In genomic region chr9:134633362-134634142, GRCh38 we compare ENCODE assay signal across 28 cellular contexts. TPM values are rescaled to one million over a fixed set of nuclear protein-coding genes. Genes with fewer than 3 reads are reported as not detected.
DNase-seq lines count a peak whose midpoint lies in the region; ATAC-seq and TF ChIP-seq lines count a peak whose summit lies in the region.
"Had no signal": no experiment of that assay in that cellular context is flagged by ENCODE, and none has a peak within 500 bp of the region (broad histone marks: within the 10 kb centered on the region; RNA-seq: fewer than 3 reads in every experiment).

No MANE protein-coding gene starts in this region.

- H3K9me3 Mint-ChIP-seq in CD14-positive monocyte, result no peaks in the 10 kb centered on the region
- H3K9me3 Mint-ChIP-seq: activated T-cell treated with anti-CD3 and anti-CD28 coated beads, Interleukin-2, amount 50 U/mL, for 24 hours; stimulated activated naive CD8-positive, alpha-beta T cell treated with anti-CD3 and anti-CD28 coated beads, Interleukin-15, Interleukin-2, amounts not matched to agents 100 ng/mL and 50 ng/mL, for 24 hours had no signal

- WGBS in suprapubic skin, result 91% methylated on average over 16 of the region's 16 CpGs

- TF ChIP-seq POLR2A in suprapubic skin (IDR thresholded peaks at IDR 0.05), result no peak

- TF ChIP-seq EP300 in suprapubic skin (IDR thresholded peaks at IDR 0.05), result no peak

- H3K36me3 Mint-ChIP-seq in CD14-positive monocyte, result no peaks in the 10 kb centered on the region
- H3K36me3 Mint-ChIP-seq: activated naive CD8-positive, alpha-beta T cell had no signal

- no peaks in the 10 kb centered on the region for H3K4me1 ChIP-seq in lower lobe of right lung
- no peaks in the 10 kb centered on the region for H3K4me1 ChIP-seq in suprapubic skin
- H3K4me1 ChIP-seq: thyroid gland had no signal

- H3K27me3 Mint-ChIP-seq in CD14-positive monocyte (ENCODE audit: low read depth in 3 of 3), result peaks cover 0 to 5% (median 3%) of the 10 kb centered on the region in 3 donors
- H3K27me3 Mint-ChIP-seq: activated naive CD8-positive, alpha-beta T cell; stimulated activated naive CD8-positive, alpha-beta T cell treated with anti-CD3 and anti-CD28 coated beads, Interleukin-15, Interleukin-2, amounts not matched to agents 100 ng/mL and 50 ng/mL, for 24 hours had no signal

- no peak overlapping the region for H3K27ac ChIP-seq in lower lobe of right lung
- H3K27ac ChIP-seq in suprapubic skin, result no peak overlapping the region
- H3K27ac ChIP-seq: GM23248, thyroid gland had no signal

- no peak overlapping the region for H3K4me3 Mint-ChIP-seq in CD14-positive monocyte
- H3K4me3 Mint-ChIP-seq: activated CD8-positive, alpha-beta T cell treated with anti-CD3 and anti-CD28 coated beads, Interleukin-2, amount 10 ng/mL, durations not matched to agents 7 days and 5 days; activated naive CD8-positive, alpha-beta T cell; activated T-cell treated with anti-CD3 and anti-CD28 coated beads, Interleukin-2, amount 50 U/mL, for 24 hours; stimulated activated naive CD8-positive, alpha-beta T cell treated with anti-CD3 and anti-CD28 coated beads, Interleukin-15, Interleukin-2, amounts not matched to agents 100 ng/mL and 50 ng/mL, for 24 hours had no signal

- H3K4me3 ChIP-seq in lower lobe of right lung (no peak overlapping the region), suprapubic skin (no peak overlapping the region)
- H3K4me3 ChIP-seq: GM23248, thyroid gland had no signal

- no peaks in the 10 kb centered on the region for H3K4me1 Mint-ChIP-seq in CD14-positive monocyte

- intact Hi-C loops in CD14-positive monocyte (cut with micrococcal nuclease), result no loop called here
- intact Hi-C loops in lower lobe of right lung (cut with DNase I), result no loop called here

- peak; percentile 9 for DNase-seq in activated T-cell treated with anti-CD3 and anti-CD28 coated beads, Interleukin-2, amount 50 U/mL, for 1 hour
- DNase-seq in activated T-cell treated with anti-CD3 and anti-CD28 coated beads, Interleukin-2, amount 50 U/mL, for 48 hours, result no peak
- DNase-seq in CD14-positive monocyte (ENCODE audit: low spot score), result peak; percentile 21
- peak; percentile 35 for DNase-seq in lower lobe of right lung
- DNase-seq in suprapubic skin (ENCODE audit: low spot score in 2 of 2), result peak; percentile 37 to 62
- no peak for DNase-seq in HT-29 (ENCODE audit: low spot score)
- DNase-seq in stimulated activated CD4-positive, alpha-beta T cell treated with anti-CD3 and anti-CD28 coated beads, Interleukin-4, amount 100 ng/mL, for 24 hours, result no peak
- DNase-seq: activated CD8-positive, alpha-beta T cell treated with anti-CD3 and anti-CD28 coated beads, Interleukin-2, amount 10 ng/mL, durations not matched to agents 7 days and 5 days; activated T-cell treated with anti-CD3 and anti-CD28 coated beads, Interleukin-2, amount 50 U/mL, for 24 hours; AML-193; central memory CD4-positive, alpha-beta T cell; dermis blood vessel endothelial cell; DMS53; GM23248; Kasumi-1; MV-4-11; NCI-H1694; NCI-H2171 treated with DMSO at 0.1 percent for 48 hours; NCI-H524 treated with DMSO at 0.1 percent for 48 hours; occipital lobe; SIG-M5; stimulated activated CD4-positive, alpha-beta T cell treated with anti-CD3 and anti-CD28 coated beads, Interleukin-12 subunit alpha, Interleukin-12 subunit beta, amount 100 ng/mL, for 4 hours; SW 1271; T1000; thyroid gland had no signal

- ATAC-seq in lower lobe of right lung, result no peak
- ATAC-seq in HG03565 (IDR thresholded peaks at IDR 0.05; ENCODE audit: unreplicated experiment), result no peak
- ATAC-seq: activated CD8-positive, alpha-beta T cell treated with anti-CD3 and anti-CD28 coated beads, Interleukin-2, amount 10 ng/mL, durations not matched to agents 7 days and 5 days had no signal

- no peak for TF ChIP-seq CTCF in CD14-positive monocyte (IDR thresholded peaks at IDR 0.05)
- no peak for TF ChIP-seq CTCF in lower lobe of right lung (IDR thresholded peaks at IDR 0.05)
- TF ChIP-seq CTCF in suprapubic skin (IDR thresholded peaks at IDR 0.05), result no peak

- no peaks in the 10 kb centered on the region for H3K27me3 ChIP-seq in lower lobe of right lung (ENCODE audit: low read depth)
- peaks cover 4% of the 10 kb centered on the region for H3K27me3 ChIP-seq in suprapubic skin
- H3K27me3 ChIP-seq: thyroid gland had no signal

- H3K27ac Mint-ChIP-seq in CD14-positive monocyte, result no peak overlapping the region
- H3K27ac Mint-ChIP-seq: activated CD8-positive, alpha-beta T cell treated with anti-CD3 and anti-CD28 coated beads, Interleukin-2, amount 10 ng/mL, durations not matched to agents 7 days and 5 days; activated naive CD8-positive, alpha-beta T cell; activated T-cell treated with anti-CD3 and anti-CD28 coated beads, Interleukin-2, amount 50 U/mL, for 24 hours; stimulated activated naive CD8-positive, alpha-beta T cell treated with anti-CD3 and anti-CD28 coated beads, Interleukin-15, Interleukin-2, amounts not matched to agents 100 ng/mL and 50 ng/mL, for 24 hours had no signal

- H3K36me3 ChIP-seq in lower lobe of right lung, result no peaks in the 10 kb centered on the region
- no peaks in the 10 kb centered on the region for H3K36me3 ChIP-seq in suprapubic skin
- H3K36me3 ChIP-seq: thyroid gland had no signal

- H3K9me3 ChIP-seq in lower lobe of right lung (no peaks in the 10 kb centered on the region), suprapubic skin (no peaks in the 10 kb centered on the region)
- H3K9me3 ChIP-seq: thyroid gland had no signal

RNA-seq across cellular contexts. Expression of gene COL5A1, which starts 8.1 kb away (rescaled TPM):
- polyA plus RNA-seq in CD14-positive monocyte, result not detected
- 29.0 TPM for total RNA-seq in lower lobe of right lung
- 10 to 100 TPM in 3 of 4 donors, 1 to 10 TPM in 1; 8.6 to 16.5 (median 15.4) TPM for total RNA-seq in suprapubic skin
- total RNA-seq in HT-29 (2014; rRNA removed; shearing (Covaris generic)), result 0.43 TPM in 1 of 2 replicates, not detected in the other

Comparison
In these comparisons a context has a peak if more than half of its experiments do, and no peak if none do; other contexts are left out.
1. DNase-seq: peak in activated T-cell treated with anti-CD3 and anti-CD28 coated beads, Interleukin-2, amount 50 U/mL, for 1 hour (single experiment), CD14-positive monocyte (single experiment), lower lobe of right lung (single experiment) and suprapubic skin (2 of 2); none in activated T-cell treated with anti-CD3 and anti-CD28 coated beads, Interleukin-2, amount 50 U/mL, for 48 hours (0 of 2), HT-29 (single experiment) and stimulated activated CD4-positive, alpha-beta T cell treated with anti-CD3 and anti-CD28 coated beads, Interleukin-4, amount 100 ng/mL, for 24 hours (single experiment).